In the genomic region with DNA sequence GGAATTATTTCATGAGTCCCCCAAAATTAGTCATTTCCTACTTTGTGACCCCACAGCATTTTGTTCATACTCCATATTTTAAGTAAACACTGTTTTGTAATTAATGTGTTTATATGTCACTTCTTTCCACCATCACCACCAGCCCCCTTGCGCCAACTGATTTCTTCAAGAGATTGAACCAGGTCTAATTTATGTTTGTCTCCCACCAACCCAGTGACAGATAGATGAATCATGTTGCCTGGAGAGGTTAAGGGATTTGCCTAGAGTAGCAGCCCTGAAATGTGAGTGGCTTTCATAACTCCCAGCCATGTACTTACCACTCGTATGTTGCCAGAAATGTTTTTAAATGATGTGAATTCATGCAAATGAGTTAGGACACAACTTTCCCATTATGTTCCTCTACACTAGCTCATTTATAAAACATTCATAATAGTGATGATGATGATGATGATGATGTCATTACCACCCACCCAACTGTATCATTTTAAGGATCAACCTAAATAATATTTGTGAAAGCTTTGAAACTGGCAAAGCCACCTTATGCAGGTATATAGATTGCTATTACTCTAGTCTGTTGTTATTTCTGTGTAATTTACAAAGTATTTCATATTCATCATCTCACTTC, we compare ENCODE assay signal across 11 cellular contexts.
DNase-seq lines count a peak whose midpoint lies in the region; ATAC-seq and TF ChIP-seq lines count a peak whose summit lies in the region.
"Had no signal": no experiment of that assay in that cellular context is flagged by ENCODE, and none has a peak within 500 bp of the region (broad histone marks: within the 10 kb centered on the region; RNA-seq: fewer than 3 reads in every experiment).

No MANE protein-coding gene starts in this region.

- H3K4me3 ChIP-seq in NB4 (ENCODE audit: low read depth, low read length), result no peak overlapping the region
- H3K4me3 ChIP-seq in gastrocnemius medialis, result no peak overlapping the region
- no peak overlapping the region for H3K4me3 ChIP-seq in mucosa of descending colon

- no peaks in the 10 kb centered on the region for H3K27me3 ChIP-seq in gastrocnemius medialis

- ATAC-seq in gastrocnemius medialis, result no peak
- no peak for ATAC-seq in mucosa of descending colon

- no peak overlapping the region for H3K4me3 Mint-ChIP-seq in activated CD4-positive, alpha-beta memory T cell treated with anti-CD3 and anti-CD28 coated beads for 36 hours
- H3K4me3 Mint-ChIP-seq in activated CD4-positive, alpha-beta memory T cell treated with anti-CD3 and anti-CD28 coated beads, Interleukin-2, amount 10 ng/mL, durations not matched to agents 7 days and 5 days, result no peak overlapping the region

- H3K36me3 ChIP-seq in gastrocnemius medialis, result no peaks in the 10 kb centered on the region
- no peaks in the 10 kb centered on the region for H3K36me3 ChIP-seq in mucosa of descending colon (ENCODE audit: low read depth)

- POLR2A ChIA-PET in activated CD4-positive, alpha-beta memory T cell treated with anti-CD3 and anti-CD28 coated beads for 36 hours (lab: Charles Lee), result no interaction called here
- POLR2A ChIA-PET in activated CD4-positive, alpha-beta memory T cell treated with anti-CD3 and anti-CD28 coated beads, Interleukin-2, amount 10 ng/mL, durations not matched to agents 7 days and 5 days (lab: Charles Lee), result no interaction called here

- no peaks in the 10 kb centered on the region for H3K27me3 Mint-ChIP-seq in activated CD4-positive, alpha-beta memory T cell treated with anti-CD3 and anti-CD28 coated beads for 36 hours
- no peaks in the 10 kb centered on the region for H3K27me3 Mint-ChIP-seq in activated CD4-positive, alpha-beta memory T cell treated with anti-CD3 and anti-CD28 coated beads, Interleukin-2, amount 10 ng/mL, durations not matched to agents 7 days and 5 days

- H3K4me1 ChIP-seq in gastrocnemius medialis, result peaks cover 77 to 84% of the 10 kb centered on the region in 2 donors
- H3K4me1 ChIP-seq in mucosa of descending colon (ENCODE audit: low read depth), result no peaks in the 10 kb centered on the region

- intact Hi-C loops in activated CD4-positive, alpha-beta memory T cell treated with anti-CD3 and anti-CD28 coated beads for 36 hours (cut with micrococcal nuclease), result loop anchor here (5.0 kb wide), 1 partner anchor 50 kb away; no protein-coding TSS in a partner anchor
- intact Hi-C loops in gastrocnemius medialis (cut with DNase I; ENCODE audit: low total_unique reads) (loop anchor here (2.0 kb wide), 1 partner anchor 35 kb away; no protein-coding TSS in a partner anchor), posterior vena cava (cut with DNase I) (no loop called here), mucosa of descending colon (cut with DNase I, micrococcal nuclease) (no loop called here)

- H3K9me3 ChIP-seq in gastrocnemius medialis (no peaks in the 10 kb centered on the region), mucosa of descending colon (no peaks in the 10 kb centered on the region)

- CTCF ChIA-PET in activated CD4-positive, alpha-beta memory T cell treated with anti-CD3 and anti-CD28 coated beads for 36 hours (lab: Charles Lee), result no interaction called here
- CTCF ChIA-PET in activated CD4-positive, alpha-beta memory T cell treated with anti-CD3 and anti-CD28 coated beads, Interleukin-2, amount 10 ng/mL, durations not matched to agents 7 days and 5 days (lab: Charles Lee), result no interaction called here

- peak overlapping the region; percentile 59 for H3K27ac Mint-ChIP-seq in activated CD4-positive, alpha-beta memory T cell treated with anti-CD3 and anti-CD28 coated beads for 36 hours
- no peak overlapping the region for H3K27ac Mint-ChIP-seq in activated CD4-positive, alpha-beta memory T cell treated with anti-CD3 and anti-CD28 coated beads, Interleukin-2, amount 10 ng/mL, durations not matched to agents 7 days and 5 days

- H3K36me3 Mint-ChIP-seq in activated CD4-positive, alpha-beta memory T cell treated with anti-CD3 and anti-CD28 coated beads for 36 hours, result peaks cover 12% of the 10 kb centered on the region
- peaks cover 14% of the 10 kb centered on the region for H3K36me3 Mint-ChIP-seq in activated CD4-positive, alpha-beta memory T cell treated with anti-CD3 and anti-CD28 coated beads, Interleukin-2, amount 10 ng/mL, durations not matched to agents 7 days and 5 days (ENCODE audit: low read depth)

- TF ChIP-seq POLR2A in NB4 (IDR thresholded peaks at IDR 0.05; ENCODE audit: extremely low read depth, insufficient read length), result no peak
- no peak for TF ChIP-seq POLR2A in gastrocnemius medialis (IDR thresholded peaks at IDR 0.05)

- no peak for DNase-seq in activated CD4-positive, alpha-beta memory T cell treated with anti-CD3 and anti-CD28 coated beads for 36 hours
- no peak for DNase-seq in activated CD4-positive, alpha-beta memory T cell treated with anti-CD3 and anti-CD28 coated beads, Interleukin-2, amount 10 ng/mL, durations not matched to agents 7 days and 5 days
- peak; percentile 43 for DNase-seq in NB4 (ENCODE audit: low read depth)
- peak; percentile 57 for DNase-seq in dermis blood vessel endothelial cell
- no peak for DNase-seq in gastrocnemius medialis
- DNase-seq in HuH-7.5 (ENCODE audit: low spot score), result no peak
- DNase-seq in posterior vena cava (ENCODE audit: low spot score), result no peak
- DNase-seq in mucosa of descending colon, result no peak
- DNase-seq: midbrain, NCI-H2029 had no signal

- H3K4me1 Mint-ChIP-seq in activated CD4-positive, alpha-beta memory T cell treated with anti-CD3 and anti-CD28 coated beads for 36 hours (ENCODE audit: low read depth), result peaks cover 58% of the 10 kb centered on the region
- peaks cover 39% of the 10 kb centered on the region for H3K4me1 Mint-ChIP-seq in activated CD4-positive, alpha-beta memory T cell treated with anti-CD3 and anti-CD28 coated beads, Interleukin-2, amount 10 ng/mL, durations not matched to agents 7 days and 5 days

- H3K9me3 Mint-ChIP-seq in activated CD4-positive, alpha-beta memory T cell treated with anti-CD3 and anti-CD28 coated beads for 36 hours, result no peaks in the 10 kb centered on the region
- no peaks in the 10 kb centered on the region for H3K9me3 Mint-ChIP-seq in activated CD4-positive, alpha-beta memory T cell treated with anti-CD3 and anti-CD28 coated beads, Interleukin-2, amount 10 ng/mL, durations not matched to agents 7 days and 5 days

- no peak for TF ChIP-seq CTCF in NB4 (IDR thresholded peaks at IDR 0.05; ENCODE audit: low read depth, low read length)
- no peak for TF ChIP-seq CTCF in gastrocnemius medialis (IDR thresholded peaks at IDR 0.05 in 4 of 5, conservative IDR thresholded peaks at IDR 0.05 in 1 of 5)
- no peak for TF ChIP-seq CTCF in mucosa of descending colon (IDR thresholded peaks at IDR 0.05)

- H3K27ac ChIP-seq in gastrocnemius medialis, result peak overlapping the region; percentile 69 to 83 (median 78)
- H3K27ac ChIP-seq: VCaP had no signal

- in situ Hi-C loops in gastrocnemius medialis (cut with MboI; ENCODE audit: low sequenced_read_pairs in 4 of 4), result no loop called here

Comparison
In these comparisons a context has a peak if more than half of its experiments do, and no peak if none do; other contexts are left out.
1. DNase-seq: peak in NB4 (single experiment) and dermis blood vessel endothelial cell (single experiment); none in activated CD4-positive, alpha-beta memory T cell treated with anti-CD3 and anti-CD28 coated beads for 36 hours (single experiment), activated CD4-positive, alpha-beta memory T cell treated with anti-CD3 and anti-CD28 coated beads, Interleukin-2, amount 10 ng/mL, durations not matched to agents 7 days and 5 days (single experiment), gastrocnemius medialis (0 of 2), HuH-7.5 (single experiment), posterior vena cava (single experiment) and mucosa of descending colon (0 of 3).
2. intact Hi-C loops: an anchor here in activated CD4-positive, alpha-beta memory T cell treated with anti-CD3 and anti-CD28 coated beads for 36 hours (5.0 kb wide) and gastrocnemius medialis (2.0 kb wide); none called in posterior vena cava and mucosa of descending colon.